In the genomic region with DNA sequence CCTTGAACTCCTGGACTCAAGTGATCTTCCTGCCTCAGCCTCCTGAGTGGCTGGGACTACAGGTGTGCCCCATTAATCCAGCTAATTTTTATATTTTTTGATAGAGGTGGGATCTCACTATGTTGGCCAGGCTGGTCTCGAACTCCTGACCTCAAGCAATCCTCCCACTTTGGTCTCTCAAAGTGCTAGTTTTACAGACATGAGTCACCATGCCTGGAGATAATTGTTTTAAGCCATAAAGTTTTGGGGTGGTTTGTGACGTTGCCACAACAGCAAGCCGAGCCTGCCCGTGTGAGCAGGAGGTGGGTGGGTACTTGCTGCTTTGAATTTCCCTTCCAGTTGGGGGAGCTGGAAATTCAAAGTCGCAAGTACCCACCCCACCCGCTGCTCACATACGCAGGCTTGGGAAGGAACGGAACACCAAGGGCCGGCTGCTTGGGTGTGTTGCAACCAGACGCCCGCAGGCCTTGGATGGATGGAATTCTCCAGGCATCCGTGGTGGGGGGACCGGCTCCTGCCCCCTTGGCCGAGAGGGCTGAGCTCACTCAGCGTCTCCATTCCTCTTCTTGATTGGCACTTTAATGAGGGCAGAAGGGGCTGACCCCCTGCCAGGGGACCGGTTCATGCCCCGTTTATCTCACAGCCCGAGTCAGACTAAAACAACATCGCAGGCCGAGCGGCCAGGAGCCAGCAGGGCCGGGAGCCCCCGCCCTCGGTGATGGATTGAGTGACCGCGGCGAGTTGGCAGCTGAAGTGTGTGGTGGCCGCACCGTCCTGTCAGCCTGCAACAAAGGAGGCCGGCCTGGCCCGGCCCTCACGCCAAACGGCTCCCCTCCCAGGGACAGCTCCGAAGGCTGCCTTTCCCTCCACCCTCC, we compare ENCODE assay signal across 9 cellular contexts.
A peak's percentile ranks its signal among the peaks of the same experiment; 100 is the strongest.
DNase-seq lines count a peak whose midpoint lies in the region; ATAC-seq lines count a peak whose summit lies in the region.
"Had no signal": no experiment of that assay in that cellular context is flagged by ENCODE, and none has a peak within 500 bp of the region (broad histone marks: within the 10 kb centered on the region; RNA-seq: fewer than 3 reads in every experiment).

No MANE protein-coding gene starts in this region.

- no peak overlapping the region for H3K27ac Mint-ChIP-seq in immature natural killer cell

- H3K27ac ChIP-seq in right cardiac atrium (ENCODE audit: low read length) = peak overlapping the region; percentile 32
- H3K27ac ChIP-seq: PC-9 had no signal

- no peak overlapping the region for H3K4me3 Mint-ChIP-seq in immature natural killer cell

- peaks cover 16 to 19% (median 17%) of the 10 kb centered on the region in 3 donors for H3K36me3 Mint-ChIP-seq in immature natural killer cell

- H3K9me3 ChIP-seq in right cardiac atrium (ENCODE audit: control insufficient read depth, low read length) = no peaks in the 10 kb centered on the region

- H3K9me3 Mint-ChIP-seq in immature natural killer cell = peaks cover 0 to 13% (median 6%) of the 10 kb centered on the region in 6 donors

- ATAC-seq in right cardiac atrium (peak; percentile 92 to 94), HG02970 (IDR thresholded peaks at IDR 0.05; ENCODE audit: low FRiP score, unreplicated experiment) (no peak)

- peaks cover 4% of the 10 kb centered on the region for H3K4me1 ChIP-seq in right cardiac atrium (ENCODE audit: control insufficient read depth, insufficient read depth, low read length)

- DNase-seq in EH (ENCODE audit: low read depth) (peak; percentile 99), amniotic epithelial cell (ENCODE audit: low read depth) (peak; percentile 100), right cardiac atrium (peak; percentile 92 to 97 (median 97)), posterior vena cava (ENCODE audit: low spot score) (peak; percentile 97), NOMO-1 treated with dmso at 0.1 percent for 144 hours (lab: John Stamatoyannopoulos, UW; ENCODE audit: unreplicated experiment) (no peak), immature natural killer cell (no peak)
- DNase-seq in stimulated activated CD4-positive, alpha-beta T cell treated with anti-CD3 and anti-CD28 coated beads, Interleukin-15, amount 100 ng/mL, for 24 hours = no peak
- DNase-seq: PC-9 had no signal

- no peak overlapping the region for H3K4me3 ChIP-seq in right cardiac atrium (ENCODE audit: low read length)
- H3K4me3 ChIP-seq: PC-9 had no signal

- no peaks in the 10 kb centered on the region for H3K27me3 ChIP-seq in right cardiac atrium (ENCODE audit: control insufficient read depth, insufficient read depth)

- WGBS in right cardiac atrium = 33% methylated on average over 34 of the region's 34 CpGs

- peaks cover 0 to 1% of the 10 kb centered on the region in 2 donors for H3K4me1 Mint-ChIP-seq in immature natural killer cell

- no peaks in the 10 kb centered on the region for H3K27me3 Mint-ChIP-seq in immature natural killer cell (ENCODE audit: low read depth in 3 of 3)

- intact Hi-C loops in right cardiac atrium (cut with DNase I) (loop anchor here in 1 of 4 donors (10.0 kb wide), 1 partner anchor 55 kb away; no protein-coding TSS in a partner anchor), posterior vena cava (cut with DNase I) (loop anchor here in 1 of 2 donors (2.0 to 5.0 kb wide), 2 partner anchors 45 to 77 kb away; a partner anchor contains a TSS)

Comparison
In these comparisons a context has a peak if more than half of its experiments do, and no peak if none do; other contexts are left out.
1. DNase-seq: peak in EH (single experiment), amniotic epithelial cell (single experiment), right cardiac atrium (3 of 3) and posterior vena cava (single experiment); none in NOMO-1 treated with dmso at 0.1 percent for 144 hours (single experiment), stimulated activated CD4-positive, alpha-beta T cell treated with anti-CD3 and anti-CD28 coated beads, Interleukin-15, amount 100 ng/mL, for 24 hours (single experiment) and immature natural killer cell (0 of 3).